In genomic region chr12:110420644-110421043, GRCh38 we compare ENCODE assay signal across 3 cellular contexts. TPM values are rescaled to one million over a fixed set of nuclear protein-coding genes. Genes with fewer than 3 reads are reported as not detected.
A peak's percentile ranks its signal among the peaks of the same experiment; 100 is the strongest.
DNase-seq lines count a peak whose midpoint lies in the region; ATAC-seq and TF ChIP-seq lines count a peak whose summit lies in the region.
"Not testable (repeated sequence)": the region's sequence is repeated elsewhere in the genome, so short reads cannot be mapped to it uniquely, and the experiment has no call there.

No MANE protein-coding gene starts in this region.

- H2AFZ ChIP-seq in OCI-LY7 (ENCODE audit: low read length), result peak overlapping the region; percentile 62; the same call in 1 of the 2 replicates

- H3K4me2 ChIP-seq in OCI-LY7 (ENCODE audit: low read length), result not testable (repeated sequence)

- not testable (repeated sequence) for H3K4me3 ChIP-seq in OCI-LY7 (ENCODE audit: low read depth, low read length, poor library complexity, severe bottlenecking); cardiac muscle cell

- not testable (repeated sequence) for H3K9me3 Mint-ChIP-seq in WTC11

- not testable (repeated sequence) for H3K36me3 Mint-ChIP-seq in WTC11

- not testable (repeated sequence) for H3K9me2 ChIP-seq in OCI-LY7 (ENCODE audit: insufficient read depth, low read length)

- H3K27ac Mint-ChIP-seq in WTC11, result not testable (repeated sequence)

- ATAC-seq in WTC11, result not testable (repeated sequence)

- not testable (repeated sequence) for H3K9me3 ChIP-seq in OCI-LY7 (ENCODE audit: low read length); cardiac muscle cell (ENCODE audit: low read depth)

- H4K20me1 ChIP-seq in OCI-LY7 (ENCODE audit: insufficient read depth, low read length), result not testable (repeated sequence)

- BruUV-seq in OCI-LY7 (replicated peaks; lab: Mats Ljungman, UMichigan), result not testable (repeated sequence)

- not testable (repeated sequence) for H3K79me2 ChIP-seq in OCI-LY7 (ENCODE audit: insufficient read depth, low read depth, low read length)

- H3K27me3 ChIP-seq in cardiac muscle cell, result not testable (repeated sequence)

- not testable (repeated sequence) for DNase-seq in OCI-LY7 (ENCODE audit: low spot score); WTC11 (ENCODE audit: low spot score); cardiac muscle cell (ENCODE audit: low read depth in 1 of 2, low spot score in 1 of 2)

- not testable (repeated sequence) for TF ChIP-seq CTCF in OCI-LY7 (conservative IDR thresholded peaks at IDR 0.05; ENCODE audit: low read length); WTC11 (IDR thresholded peaks at IDR 0.05); cardiac muscle cell (IDR thresholded peaks at IDR 0.05; ENCODE audit: low read depth, low read length)

- CTCF ChIA-PET in OCI-LY7 (lab: Charles Lee; ENCODE audit: unreplicated experiment), result interaction anchor here (0.6 kb wide), 1 partner anchor 50 kb away, joined by 3 read pairs; no protein-coding TSS in a partner anchor
- CTCF ChIA-PET in WTC11 (lab: Charles Lee), result interaction anchor here (0.6 to 3.1 kb wide), 4 partner anchors 11 to 467 kb away, joined by 3 to 22 read pairs (median 8); partner anchors contain the start of gene ARPC3

- H3K27me3 Mint-ChIP-seq in WTC11 (ENCODE audit: low read depth), result not testable (repeated sequence)

- not testable (repeated sequence) for H3K4me1 Mint-ChIP-seq in WTC11

- H3K4me1 ChIP-seq in OCI-LY7 (ENCODE audit: insufficient read depth, low read length, poor library complexity, severe bottlenecking), result peaks cover 28% of the 10 kb centered on the region
- H3K4me1 ChIP-seq in cardiac muscle cell (ENCODE audit: low read depth), result not testable (repeated sequence)

- POLR2A ChIA-PET in OCI-LY7 (lab: Charles Lee), result interaction anchor here (0.6 to 1.2 kb wide), 4 partner anchors 10 to 405 kb away, joined by 3 to 5 read pairs (median 4); no protein-coding TSS in a partner anchor
- POLR2A ChIA-PET in WTC11 (lab: Charles Lee), result not testable (repeated sequence)

- not testable (repeated sequence) for H3K27ac ChIP-seq in OCI-LY7 (ENCODE audit: low read depth, low read length, poor library complexity, severe bottlenecking)
- H3K27ac ChIP-seq in cardiac muscle cell, result peak overlapping the region; percentile 19

- not testable (repeated sequence) for H3K36me3 ChIP-seq in OCI-LY7 (ENCODE audit: insufficient read depth, low read length); cardiac muscle cell

- intact Hi-C loops in OCI-LY7 (cut with micrococcal nuclease; ENCODE audit: unreplicated experiment), result not testable (repeated sequence)

- H3K4me3 Mint-ChIP-seq in WTC11, result not testable (repeated sequence)

TF ChIP-seq in WTC11, 78 proteins besides CTCF, POLR2A, EP300 and RAD21:
- TF ChIP-seq ZNF121 (CRISPR knock-in tag; IDR thresholded peaks at IDR 0.05), result 0 out of 2 replicates have a peak, but pooled peaks have one; percentile 67

RNA-seq across cellular contexts. Expression of gene ANAPC7, which starts 17.1 kb away (rescaled TPM):
- total RNA-seq in OCI-LY7 (2014; rRNA removed; shearing (Covaris generic)), result 84.7 and 105 TPM in 2 replicates
- total RNA-seq in OCI-LY7 (2022), result 120 and 136 TPM in 2 replicates
- 82.8 to 93.4 TPM (median 87.0 TPM) in 3 replicates for total RNA-seq in WTC11 (2021)
- total RNA-seq in cardiac muscle cell, result 37.2 and 55.4 TPM in 2 replicates
- polyA plus RNA-seq in cardiac muscle cell, result 48.2 and 54.6 TPM in 2 replicates

RNA-seq across cellular contexts. Expression of gene ARPC3, which starts 29.5 kb away (rescaled TPM):
- total RNA-seq in OCI-LY7 (2014; rRNA removed; shearing (Covaris generic)), result 250 and 256 TPM in 2 replicates
- total RNA-seq in OCI-LY7 (2022) (385 and 401 TPM in 2 replicates), WTC11 (2021) (145 to 163 TPM (median 149 TPM) in 3 replicates), cardiac muscle cell (94.0 and 171 TPM in 2 replicates)
- polyA plus RNA-seq in cardiac muscle cell, result 228 and 245 TPM in 2 replicates

RNA-seq across cellular contexts. Expression of gene GPN3, which starts 47.4 kb away (rescaled TPM):
- total RNA-seq in OCI-LY7 (2014; rRNA removed; shearing (Covaris generic)), result 18.6 and 24.2 TPM in 2 replicates
- 39.9 and 43.7 TPM in 2 replicates for total RNA-seq in OCI-LY7 (2022)
- total RNA-seq in WTC11 (2021), result 46.4 to 53.0 TPM (median 51.2 TPM) in 3 replicates
- total RNA-seq in cardiac muscle cell, result 9.9 and 18.6 TPM in 2 replicates
- polyA plus RNA-seq in cardiac muscle cell, result 48.7 and 57.8 TPM in 2 replicates

RNA-seq across cellular contexts. Expression of gene FAM216A, which starts 48.0 kb away (rescaled TPM):
- total RNA-seq in OCI-LY7 (2014; rRNA removed; shearing (Covaris generic)), result 62.5 and 64.6 TPM in 2 replicates
- total RNA-seq in OCI-LY7 (2022) (58.3 and 62.4 TPM in 2 replicates), WTC11 (2021) (16.9 to 20.2 TPM (median 19.7 TPM) in 3 replicates), cardiac muscle cell (41.8 and 43.3 TPM in 2 replicates)
- 54.3 and 66.4 TPM in 2 replicates for polyA plus RNA-seq in cardiac muscle cell
